9 cellular contexts compared by ENCODE assay signal in genomic region chr15:58065011-58065444, GRCh38. TPM values are rescaled to one million over a fixed set of nuclear protein-coding genes. Genes with fewer than 3 reads are reported as not detected.
DNase-seq lines count a peak whose midpoint lies in the region; ATAC-seq, FAIRE-seq and TF ChIP-seq lines count a peak whose summit lies in the region.
"Had no signal": no experiment of that assay in that cellular context is flagged by ENCODE, and none has a peak within 500 bp of the region (broad histone marks: within the 10 kb centered on the region; RNA-seq: fewer than 3 reads in every experiment).

No MANE protein-coding gene starts in this region.

- no peak for FAIRE-seq in GM19239 (lab: Jason Lieb, UNC)

- H3K36me3 ChIP-seq in CD8-positive, alpha-beta memory T cell (ENCODE audit: insufficient read depth, low read length) = no peaks in the 10 kb centered on the region
- H3K36me3 ChIP-seq in ovary = no peaks in the 10 kb centered on the region

- H3K4me3 ChIP-seq in CD8-positive, alpha-beta memory T cell (ENCODE audit: low read length) = no peak overlapping the region
- H3K4me3 ChIP-seq in ovary = peak overlapping the region; percentile 58

- TF ChIP-seq POLR2A in ovary (IDR thresholded peaks at IDR 0.05) = no peak

- peak overlapping the region in 3 of 7 donors; percentile 28 to 72 (median 43) for H3K4me3 Mint-ChIP-seq in CD8-positive, alpha-beta memory T cell
- H3K4me3 Mint-ChIP-seq in WTC11 = peak overlapping the region; percentile 59

- TF ChIP-seq EP300 in ovary (IDR thresholded peaks at IDR 0.05) = no peak

- intact Hi-C loops in left ventricle myocardium superior (cut with micrococcal nuclease) = loop anchor here (5.0 kb wide), 1 partner anchor 198 kb away; no protein-coding TSS in a partner anchor
- intact Hi-C loops in ovary (cut with DNase I) = loop anchor here in 3 of 4 donors (5.0 to 10.0 kb wide), 6 partner anchors 50 to 500 kb away; no protein-coding TSS in a partner anchor
- intact Hi-C loops in head of caudate nucleus (cut with DNase I) = loop anchor here (5.0 to 10.0 kb wide), 2 partner anchors 313 to 500 kb away; no protein-coding TSS in a partner anchor

- no peak for DNase-seq in CD8-positive, alpha-beta memory T cell
- DNase-seq in WTC11 (ENCODE audit: low spot score) = peak; percentile 46
- DNase-seq in left ventricle myocardium superior = peak; percentile 58
- peak; percentile 16 to 56 (median 35) for DNase-seq in ovary
- no peak for DNase-seq in head of caudate nucleus
- no peak for DNase-seq in GM19239 (ENCODE audit: insufficient read length, low spot score)
- DNase-seq in 8988T = no peak

- POLR2A ChIA-PET in CD8-positive, alpha-beta memory T cell (lab: Charles Lee) = no interaction called here
- POLR2A ChIA-PET in WTC11 (lab: Charles Lee) = no interaction called here

- no peak for TF ChIP-seq CTCF in WTC11 (IDR thresholded peaks at IDR 0.05)
- TF ChIP-seq CTCF in ovary (IDR thresholded peaks at IDR 0.05) = no peak

- peak overlapping the region; percentile 66 for H3K27ac ChIP-seq in CD8-positive, alpha-beta memory T cell (ENCODE audit: low read depth, low read length)
- H3K27ac ChIP-seq in ovary = peak overlapping the region; percentile 71 to 75

- peaks cover 27% of the 10 kb centered on the region for H3K27me3 ChIP-seq in CD8-positive, alpha-beta memory T cell (ENCODE audit: insufficient read depth, low read length, poor library complexity, severe bottlenecking)
- no peaks in the 10 kb centered on the region for H3K27me3 ChIP-seq in ovary

- H3K9me3 Mint-ChIP-seq in CD8-positive, alpha-beta memory T cell = peaks cover 1 to 11% (median 6%) of the 10 kb centered on the region in 5 donors
- H3K9me3 Mint-ChIP-seq in WTC11 = no peaks in the 10 kb centered on the region

- no peaks in the 10 kb centered on the region for H3K9me3 ChIP-seq in CD8-positive, alpha-beta memory T cell (ENCODE audit: low read length)
- H3K9me3 ChIP-seq in ovary = no peaks in the 10 kb centered on the region

- H3K4me1 Mint-ChIP-seq in CD8-positive, alpha-beta memory T cell = peaks cover 3 to 15% (median 10%) of the 10 kb centered on the region in 3 donors
- H3K4me1 Mint-ChIP-seq in WTC11 = peaks cover 14% of the 10 kb centered on the region

- H3K4me1 ChIP-seq in CD8-positive, alpha-beta memory T cell (ENCODE audit: insufficient read depth, low read length) = no peaks in the 10 kb centered on the region
- H3K4me1 ChIP-seq in ovary (ENCODE audit: insufficient read depth) = no peaks in the 10 kb centered on the region

- H3K36me3 Mint-ChIP-seq in CD8-positive, alpha-beta memory T cell = peaks cover 0 to 4% (median 0%) of the 10 kb centered on the region in 3 donors
- H3K36me3 Mint-ChIP-seq in WTC11 = no peaks in the 10 kb centered on the region

- peaks cover 61 to 76% of the 10 kb centered on the region in 2 donors for H3K27me3 Mint-ChIP-seq in CD8-positive, alpha-beta memory T cell
- H3K27me3 Mint-ChIP-seq in WTC11 (ENCODE audit: low read depth) = peaks cover 96% of the 10 kb centered on the region

- CTCF ChIA-PET in CD8-positive, alpha-beta memory T cell (lab: Charles Lee) = no interaction called here
- CTCF ChIA-PET in WTC11 (lab: Charles Lee) = interaction anchor here (1.0 to 3.9 kb wide), 7 partner anchors 12 to 317 kb away, joined by 3 to 75 read pairs (median 14); no protein-coding TSS in a partner anchor

- H3K27ac Mint-ChIP-seq in CD8-positive, alpha-beta memory T cell = no peak overlapping the region
- H3K27ac Mint-ChIP-seq in WTC11 = no peak overlapping the region

- ATAC-seq in WTC11 = peak; percentile 21
- peak; percentile 27 for ATAC-seq in left ventricle myocardium superior
- ATAC-seq in GM21381 (IDR thresholded peaks at IDR 0.05; ENCODE audit: unreplicated experiment) = no peak

- 8 to 13% (median 8%) methylated on average over 34 to 38 of the region's 38 CpGs for WGBS in ovary, 3 donors

TF ChIP-seq in WTC11, 78 proteins besides CTCF, POLR2A, EP300 and RAD21:
- no peak for TF ChIP-seq ETV6 (CRISPR knock-in tag; IDR thresholded peaks at IDR 0.05)
- no peak for TF ChIP-seq ATF1 (CRISPR knock-in tag; IDR thresholded peaks at IDR 0.05)
- TF ChIP-seq ZBTB43 (CRISPR knock-in tag; IDR thresholded peaks at IDR 0.05) = no peak
- no peak for TF ChIP-seq AR (CRISPR knock-in tag; IDR thresholded peaks at IDR 0.05)
- no peak for TF ChIP-seq CREM (CRISPR knock-in tag; IDR thresholded peaks at IDR 0.05)
- no peak for TF ChIP-seq GRHL2 (CRISPR knock-in tag; IDR thresholded peaks at IDR 0.05; ENCODE audit: insufficient replicate concordance, severe bottlenecking)
- TF ChIP-seq E2F1 (CRISPR knock-in tag; IDR thresholded peaks at IDR 0.05) = no peak
- TF ChIP-seq ZNF121 (CRISPR knock-in tag; IDR thresholded peaks at IDR 0.05) = no peak
- no peak for TF ChIP-seq SMAD4 (CRISPR knock-in tag; IDR thresholded peaks at IDR 0.05)
- no peak for TF ChIP-seq ZNF317 (CRISPR knock-in tag; IDR thresholded peaks at IDR 0.05; ENCODE audit: borderline replicate concordance, low read depth)
- no peak for TF ChIP-seq NFE2L1 (CRISPR knock-in tag; IDR thresholded peaks at IDR 0.05)
- TF ChIP-seq NR3C1 (CRISPR knock-in tag; conservative IDR thresholded peaks at IDR 0.05; ENCODE audit: low read depth) = no peak
- no peak for TF ChIP-seq USF1 (CRISPR knock-in tag; IDR thresholded peaks at IDR 0.05)

RNA-seq across cellular contexts. Expression of gene ALDH1A2, which starts 0.5 kb away (rescaled TPM):
- under 1 TPM in 1 of 2 experiments, not detected in 1; 0.33 TPM for total RNA-seq in CD8-positive, alpha-beta memory T cell
- polyA plus RNA-seq in CD8-positive, alpha-beta memory T cell = not detected
- total RNA-seq in WTC11 (2021) (1.1 to 1.3 TPM (median 1.2 TPM) in 3 replicates), left ventricle myocardium superior (10.4 TPM), ovary (100 to 1,000 TPM in 1 of 7 donors, 10 to 100 TPM in 6; 10.3 to 120 (median 49.6) TPM)
- 10 to 100 TPM; 15.5 to 39.7 TPM for polyA plus RNA-seq in ovary
- total RNA-seq: T-helper 2 cell treated with Interferon-gamma antibody and Interleukin-4, amounts not matched to agents 100 ng/mL and 5 ng/mL, for 36 hours had no signal

Comparison
In these comparisons a context has a peak if more than half of its experiments do, and no peak if none do; other contexts are left out.
1. DNase-seq: peak in WTC11 (single experiment), left ventricle myocardium superior (single experiment) and ovary (5 of 5); none in CD8-positive, alpha-beta memory T cell (0 of 5), head of caudate nucleus (0 of 42), GM19239 (single experiment) and 8988T (single experiment).